In the genomic region with DNA sequence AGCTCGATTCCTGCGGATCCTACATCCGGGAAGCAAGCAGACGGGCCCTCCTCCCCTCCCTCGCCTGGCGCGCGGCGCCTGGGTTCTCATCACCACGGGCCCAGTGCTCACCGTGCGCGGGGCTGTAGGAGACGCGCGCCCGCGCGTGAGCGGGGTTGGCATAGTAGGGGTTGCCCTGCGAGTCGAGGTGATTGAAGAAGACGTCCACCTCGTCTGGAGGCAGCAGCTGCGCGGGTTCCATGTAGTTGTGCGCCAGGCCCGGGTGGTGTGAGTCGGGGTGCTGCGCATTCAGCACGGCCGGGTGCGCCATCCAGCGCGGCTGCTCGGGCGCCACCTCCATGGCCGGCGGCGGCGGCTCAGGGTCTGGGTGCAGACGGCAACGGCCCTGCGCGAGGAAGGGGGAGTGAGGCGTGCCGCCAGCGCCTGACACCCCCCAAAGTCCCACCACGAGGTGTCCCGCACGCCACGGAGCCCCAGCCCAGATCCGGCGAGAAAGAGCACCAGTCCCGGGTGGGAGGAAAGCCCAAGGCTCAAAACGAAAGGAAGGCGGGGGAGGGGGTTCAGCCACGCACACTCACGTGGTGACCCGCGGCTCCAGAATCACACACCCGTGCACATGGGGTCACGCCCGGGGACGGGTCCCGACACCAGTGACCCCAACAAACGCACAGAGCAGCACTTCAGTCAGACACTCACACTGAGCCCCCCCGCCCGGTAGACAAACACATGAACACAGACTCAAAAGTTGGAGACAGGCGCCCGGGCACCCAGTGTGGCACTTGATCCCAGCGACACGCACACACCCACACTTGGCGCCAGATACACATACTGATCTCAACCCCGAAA, we compare ENCODE assay signal across 1 cellular context.
TF ChIP-seq lines count a peak whose summit lies in the region.

No MANE protein-coding gene starts in this region.

TF ChIP-seq in K562, 482 proteins besides CTCF, POLR2A, EP300 and RAD21 (continued from another document):
- TF ChIP-seq, protein P1, sequence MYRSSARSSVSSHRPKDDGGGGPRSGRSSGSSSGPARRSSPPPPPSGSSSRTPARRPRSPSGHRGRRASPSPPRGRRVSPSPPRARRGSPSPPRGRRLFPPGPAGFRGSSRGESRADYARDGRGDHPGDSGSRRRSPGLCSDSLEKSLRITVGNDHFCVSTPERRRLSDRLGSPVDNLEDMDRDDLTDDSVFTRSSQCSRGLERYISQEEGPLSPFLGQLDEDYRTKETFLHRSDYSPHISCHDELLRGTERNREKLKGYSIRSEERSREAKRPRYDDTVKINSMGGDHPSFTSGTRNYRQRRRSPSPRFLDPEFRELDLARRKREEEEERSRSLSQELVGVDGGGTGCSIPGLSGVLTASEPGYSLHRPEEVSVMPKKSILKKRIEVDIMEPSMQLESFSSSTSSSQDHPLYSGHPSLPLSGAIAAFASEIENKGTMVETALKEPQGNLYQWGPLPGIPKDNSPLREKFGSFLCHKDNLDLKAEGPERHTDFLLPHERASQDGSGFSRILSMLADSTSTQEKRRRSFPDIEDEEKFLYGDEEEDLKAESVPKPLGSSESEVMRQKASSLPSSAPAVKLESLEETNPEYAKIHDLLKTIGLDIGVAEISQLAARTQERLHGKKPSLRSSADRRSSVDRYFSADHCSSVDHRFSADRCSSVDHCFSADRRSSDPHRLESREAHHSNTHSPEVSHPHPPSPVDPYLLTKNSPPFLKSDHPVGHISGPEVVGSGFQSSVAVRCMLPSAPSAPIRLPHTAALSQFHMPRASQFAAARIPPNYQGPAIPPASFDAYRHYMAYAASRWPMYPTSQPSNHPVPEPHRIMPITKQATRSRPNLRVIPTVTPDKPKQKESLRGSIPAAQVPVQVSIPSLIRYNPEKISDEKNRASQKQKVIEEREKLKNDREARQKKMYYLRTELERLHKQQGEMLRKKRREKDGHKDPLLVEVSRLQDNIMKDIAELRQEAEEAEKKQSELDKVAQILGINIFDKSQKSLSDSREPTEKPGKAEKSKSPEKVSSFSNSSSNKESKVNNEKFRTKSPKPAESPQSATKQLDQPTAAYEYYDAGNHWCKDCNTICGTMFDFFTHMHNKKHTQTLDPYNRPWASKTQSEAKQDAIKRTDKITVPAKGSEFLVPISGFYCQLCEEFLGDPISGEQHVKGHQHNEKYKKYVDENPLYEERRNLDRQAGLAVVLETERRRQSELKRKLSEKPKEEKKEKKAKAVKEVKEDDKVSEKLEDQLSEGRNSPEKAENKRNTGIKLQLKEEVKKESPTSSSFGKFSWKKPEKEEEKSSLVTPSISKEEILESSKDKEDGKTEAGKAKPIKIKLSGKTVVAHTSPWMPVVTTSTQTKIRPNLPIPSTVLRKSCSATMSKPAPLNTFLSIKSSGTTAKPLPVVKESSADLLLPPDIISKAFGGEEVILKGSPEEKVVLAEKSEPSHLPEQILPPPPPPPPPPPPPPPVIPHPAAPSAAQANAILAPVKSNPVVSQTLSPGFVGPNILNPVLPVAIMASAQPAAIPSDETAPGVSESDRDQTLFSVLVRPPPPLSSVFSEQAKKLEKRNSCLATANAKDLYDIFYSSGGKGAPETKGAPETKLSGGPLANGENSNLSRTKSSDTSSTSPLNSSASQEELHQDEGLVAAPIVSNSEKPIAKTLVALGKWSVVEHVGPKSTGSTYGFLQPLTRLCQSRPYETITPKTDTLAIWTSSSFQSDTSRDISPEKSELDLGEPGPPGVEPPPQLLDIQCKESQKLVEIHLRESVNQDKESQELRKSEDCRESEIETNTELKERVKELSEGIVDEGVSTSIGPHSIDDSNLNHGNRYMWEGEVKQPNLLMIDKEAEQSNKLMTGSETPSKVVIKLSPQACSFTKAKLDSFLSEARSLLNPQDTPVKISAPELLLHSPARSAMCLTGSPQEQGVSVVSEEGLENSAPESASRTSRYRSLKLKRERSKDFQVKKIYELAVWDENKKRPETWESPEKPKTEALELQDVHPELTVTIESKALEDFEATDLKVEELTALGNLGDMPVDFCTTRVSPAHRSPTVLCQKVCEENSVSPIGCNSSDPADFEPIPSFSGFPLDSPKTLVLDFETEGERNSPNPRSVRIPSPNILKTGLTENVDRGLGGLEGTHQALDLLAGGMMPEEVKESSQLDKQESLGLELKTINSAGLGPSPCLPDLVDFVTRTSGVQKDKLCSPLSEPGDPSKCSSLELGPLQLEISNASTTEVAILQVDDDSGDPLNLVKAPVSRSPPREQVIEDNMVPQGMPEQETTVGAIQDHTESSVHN (IDR thresholded peaks at IDR 0.05; ENCODE audit: borderline replicate concordance in 1 of 2, low read depth in 1 of 2) = no peak
- TF ChIP-seq RBM22 (IDR thresholded peaks at IDR 0.05; ENCODE audit: low read depth, low read length, poor library complexity, severe bottlenecking) = peak; percentile 29
- TF ChIP-seq HEY1 (CRISPR knock-in tag; IDR thresholded peaks at IDR 0.05; ENCODE audit: borderline replicate concordance) = no peak
- TF ChIP-seq, protein P2, sequence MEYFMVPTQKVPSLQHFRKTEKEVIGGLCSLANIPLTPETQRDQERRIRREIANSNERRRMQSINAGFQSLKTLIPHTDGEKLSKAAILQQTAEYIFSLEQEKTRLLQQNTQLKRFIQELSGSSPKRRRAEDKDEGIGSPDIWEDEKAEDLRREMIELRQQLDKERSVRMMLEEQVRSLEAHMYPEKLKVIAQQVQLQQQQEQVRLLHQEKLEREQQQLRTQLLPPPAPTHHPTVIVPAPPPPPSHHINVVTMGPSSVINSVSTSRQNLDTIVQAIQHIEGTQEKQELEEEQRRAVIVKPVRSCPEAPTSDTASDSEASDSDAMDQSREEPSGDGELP (CRISPR knock-in tag; IDR thresholded peaks at IDR 0.05; ENCODE audit: borderline replicate concordance) = no peak; the same call in 1 of the 2 replicates
- TF ChIP-seq MAFG (tag; conservative IDR thresholded peaks at IDR 0.05) = no peak
- TF ChIP-seq SIN3A (IDR thresholded peaks at IDR 0.05; ENCODE audit: borderline replicate concordance in 2 of 2, control insufficient read depth in 1 of 2, low read depth in 2 of 2, low read length in 2 of 2) = peak; percentile 46 to 69; a peak in 2 of 4 replicates
- TF ChIP-seq, protein P3, sequence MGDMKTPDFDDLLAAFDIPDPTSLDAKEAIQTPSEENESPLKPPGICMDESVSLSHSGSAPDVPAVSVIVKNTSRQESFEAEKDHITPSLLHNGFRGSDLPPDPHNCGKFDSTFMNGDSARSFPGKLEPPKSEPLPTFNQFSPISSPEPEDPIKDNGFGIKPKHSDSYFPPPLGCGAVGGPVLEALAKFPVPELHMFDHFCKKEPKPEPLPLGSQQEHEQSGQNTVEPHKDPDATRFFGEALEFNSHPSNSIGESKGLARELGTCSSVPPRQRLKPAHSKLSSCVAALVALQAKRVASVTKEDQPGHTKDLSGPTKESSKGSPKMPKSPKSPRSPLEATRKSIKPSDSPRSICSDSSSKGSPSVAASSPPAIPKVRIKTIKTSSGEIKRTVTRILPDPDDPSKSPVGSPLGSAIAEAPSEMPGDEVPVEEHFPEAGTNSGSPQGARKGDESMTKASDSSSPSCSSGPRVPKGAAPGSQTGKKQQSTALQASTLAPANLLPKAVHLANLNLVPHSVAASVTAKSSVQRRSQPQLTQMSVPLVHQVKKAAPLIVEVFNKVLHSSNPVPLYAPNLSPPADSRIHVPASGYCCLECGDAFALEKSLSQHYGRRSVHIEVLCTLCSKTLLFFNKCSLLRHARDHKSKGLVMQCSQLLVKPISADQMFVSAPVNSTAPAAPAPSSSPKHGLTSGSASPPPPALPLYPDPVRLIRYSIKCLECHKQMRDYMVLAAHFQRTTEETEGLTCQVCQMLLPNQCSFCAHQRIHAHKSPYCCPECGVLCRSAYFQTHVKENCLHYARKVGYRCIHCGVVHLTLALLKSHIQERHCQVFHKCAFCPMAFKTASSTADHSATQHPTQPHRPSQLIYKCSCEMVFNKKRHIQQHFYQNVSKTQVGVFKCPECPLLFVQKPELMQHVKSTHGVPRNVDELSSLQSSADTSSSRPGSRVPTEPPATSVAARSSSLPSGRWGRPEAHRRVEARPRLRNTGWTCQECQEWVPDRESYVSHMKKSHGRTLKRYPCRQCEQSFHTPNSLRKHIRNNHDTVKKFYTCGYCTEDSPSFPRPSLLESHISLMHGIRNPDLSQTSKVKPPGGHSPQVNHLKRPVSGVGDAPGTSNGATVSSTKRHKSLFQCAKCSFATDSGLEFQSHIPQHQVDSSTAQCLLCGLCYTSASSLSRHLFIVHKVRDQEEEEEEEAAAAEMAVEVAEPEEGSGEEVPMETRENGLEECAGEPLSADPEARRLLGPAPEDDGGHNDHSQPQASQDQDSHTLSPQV (IDR thresholded peaks at IDR 0.05) = 0 out of 2 replicates have a peak, but pooled peaks have one; percentile 27
- TF ChIP-seq ZNF79 (CRISPR knock-in tag; IDR thresholded peaks at IDR 0.05; ENCODE audit: low read depth) = no peak
- TF ChIP-seq ARID1B (IDR thresholded peaks at IDR 0.05) = no peak
- TF ChIP-seq CBX3 (IDR thresholded peaks at IDR 0.05; ENCODE audit: borderline replicate concordance in 1 of 2, low read length in 2 of 2) = no peak
- TF ChIP-seq, protein P4, sequence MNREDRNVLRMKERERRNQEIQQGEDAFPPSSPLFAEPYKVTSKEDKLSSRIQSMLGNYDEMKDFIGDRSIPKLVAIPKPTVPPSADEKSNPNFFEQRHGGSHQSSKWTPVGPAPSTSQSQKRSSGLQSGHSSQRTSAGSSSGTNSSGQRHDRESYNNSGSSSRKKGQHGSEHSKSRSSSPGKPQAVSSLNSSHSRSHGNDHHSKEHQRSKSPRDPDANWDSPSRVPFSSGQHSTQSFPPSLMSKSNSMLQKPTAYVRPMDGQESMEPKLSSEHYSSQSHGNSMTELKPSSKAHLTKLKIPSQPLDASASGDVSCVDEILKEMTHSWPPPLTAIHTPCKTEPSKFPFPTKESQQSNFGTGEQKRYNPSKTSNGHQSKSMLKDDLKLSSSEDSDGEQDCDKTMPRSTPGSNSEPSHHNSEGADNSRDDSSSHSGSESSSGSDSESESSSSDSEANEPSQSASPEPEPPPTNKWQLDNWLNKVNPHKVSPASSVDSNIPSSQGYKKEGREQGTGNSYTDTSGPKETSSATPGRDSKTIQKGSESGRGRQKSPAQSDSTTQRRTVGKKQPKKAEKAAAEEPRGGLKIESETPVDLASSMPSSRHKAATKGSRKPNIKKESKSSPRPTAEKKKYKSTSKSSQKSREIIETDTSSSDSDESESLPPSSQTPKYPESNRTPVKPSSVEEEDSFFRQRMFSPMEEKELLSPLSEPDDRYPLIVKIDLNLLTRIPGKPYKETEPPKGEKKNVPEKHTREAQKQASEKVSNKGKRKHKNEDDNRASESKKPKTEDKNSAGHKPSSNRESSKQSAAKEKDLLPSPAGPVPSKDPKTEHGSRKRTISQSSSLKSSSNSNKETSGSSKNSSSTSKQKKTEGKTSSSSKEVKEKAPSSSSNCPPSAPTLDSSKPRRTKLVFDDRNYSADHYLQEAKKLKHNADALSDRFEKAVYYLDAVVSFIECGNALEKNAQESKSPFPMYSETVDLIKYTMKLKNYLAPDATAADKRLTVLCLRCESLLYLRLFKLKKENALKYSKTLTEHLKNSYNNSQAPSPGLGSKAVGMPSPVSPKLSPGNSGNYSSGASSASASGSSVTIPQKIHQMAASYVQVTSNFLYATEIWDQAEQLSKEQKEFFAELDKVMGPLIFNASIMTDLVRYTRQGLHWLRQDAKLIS (CRISPR knock-in tag; IDR thresholded peaks at IDR 0.05) = peak; percentile 17
- TF ChIP-seq GTF2F1 (IDR thresholded peaks at IDR 0.05; ENCODE audit: low read depth, low read length) = no peak
- no peak for TF ChIP-seq SNRNP70 (optimal IDR thresholded peaks at IDR 0.05; ENCODE audit: low read depth, low read length)
- no peak for TF ChIP-seq MYC (IDR thresholded peaks at IDR 0.05; ENCODE audit: low read depth, low read length)
- TF ChIP-seq MYC (CRISPR knock-in tag; IDR thresholded peaks at IDR 0.05; ENCODE audit: borderline replicate concordance, low read depth) = no peak; the same call in 1 of the 2 replicates
- TF ChIP-seq, protein P5, sequence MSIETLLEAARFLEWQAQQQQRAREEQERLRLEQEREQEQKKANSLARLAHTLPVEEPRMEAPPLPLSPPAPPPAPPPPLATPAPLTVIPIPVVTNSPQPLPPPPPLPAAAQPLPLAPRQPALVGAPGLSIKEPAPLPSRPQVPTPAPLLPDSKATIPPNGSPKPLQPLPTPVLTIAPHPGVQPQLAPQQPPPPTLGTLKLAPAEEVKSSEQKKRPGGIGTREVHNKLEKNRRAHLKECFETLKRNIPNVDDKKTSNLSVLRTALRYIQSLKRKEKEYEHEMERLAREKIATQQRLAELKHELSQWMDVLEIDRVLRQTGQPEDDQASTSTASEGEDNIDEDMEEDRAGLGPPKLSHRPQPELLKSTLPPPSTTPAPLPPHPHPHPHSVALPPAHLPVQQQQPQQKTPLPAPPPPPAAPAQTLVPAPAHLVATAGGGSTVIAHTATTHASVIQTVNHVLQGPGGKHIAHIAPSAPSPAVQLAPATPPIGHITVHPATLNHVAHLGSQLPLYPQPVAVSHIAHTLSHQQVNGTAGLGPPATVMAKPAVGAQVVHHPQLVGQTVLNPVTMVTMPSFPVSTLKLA (conservative IDR thresholded peaks at IDR 0.05) = peak; percentile 56 to 72
- TF ChIP-seq PHTF2 (CRISPR knock-in tag; IDR thresholded peaks at IDR 0.05) = no peak
- TF ChIP-seq CREB1 (IDR thresholded peaks at IDR 0.05) = 0 out of 2 replicates have a peak, but pooled peaks have one; percentile 31
- no peak; the same call in 1 of the 2 replicates for TF ChIP-seq CREB1 (CRISPR knock-in tag; IDR thresholded peaks at IDR 0.05)
- TF ChIP-seq ETV5 (CRISPR knock-in tag; IDR thresholded peaks at IDR 0.05; ENCODE audit: low read depth) = no peak
- TF ChIP-seq PURB (CRISPR knock-in tag; IDR thresholded peaks at IDR 0.05; ENCODE audit: low read depth) = no peak
- TF ChIP-seq RBBP5 (IDR thresholded peaks at IDR 0.05; ENCODE audit: borderline replicate concordance, insufficient read depth, low read length, poor library complexity, severe bottlenecking) = peak; percentile 83
TF ChIP-seq in K562: peak in this region for 31.
